10 cellular contexts compared by ENCODE assay signal in genomic region chrX:66074920-66075879, GRCh38. TPM values are rescaled to one million over a fixed set of nuclear protein-coding genes. Genes with fewer than 3 reads are reported as not detected.
DNase-seq lines count a peak whose midpoint lies in the region; ATAC-seq and TF ChIP-seq lines count a peak whose summit lies in the region.
"Had no signal": no experiment of that assay in that cellular context is flagged by ENCODE, and none has a peak within 500 bp of the region (broad histone marks: within the 10 kb centered on the region; RNA-seq: fewer than 3 reads in every experiment).

No MANE protein-coding gene starts in this region.

- no peaks in the 10 kb centered on the region for H3K27me3 ChIP-seq in GM23338 (ENCODE audit: insufficient read depth)

- no peaks in the 10 kb centered on the region for H4K20me1 ChIP-seq in GM23338 (replicated peaks; ENCODE audit: insufficient read depth)

- no peaks in the 10 kb centered on the region for H3F3A ChIP-seq in GM23338 (replicated peaks; ENCODE audit: low read depth)

- no peak overlapping the region for H3K27ac ChIP-seq in GM23338 (ENCODE audit: low read depth)
- H3K27ac ChIP-seq: 22Rv1 had no signal

- H3K36me3 Mint-ChIP-seq in stimulated activated naive B cell treated with anti-CD40 and anti-IgM and Interleukin-4, amounts not matched to agents 10 μg/mL and 1 μg/mL and 100 μg/mL, for 72 hours = no peaks in the 10 kb centered on the region
- H3K36me3 Mint-ChIP-seq in GM23338 (ENCODE audit: low read depth) = no peaks in the 10 kb centered on the region

- H3K9me2 ChIP-seq in GM23338 (ENCODE audit: insufficient read depth) = no peaks in the 10 kb centered on the region

- H3K4me1 ChIP-seq in GM23338 (ENCODE audit: insufficient read depth) = no peaks in the 10 kb centered on the region

- intact Hi-C loops in Right ventricle myocardium inferior (cut with DNase I) = no loop called here

- no peak for TF ChIP-seq CTCF in GM23338 (conservative IDR thresholded peaks at IDR 0.05; ENCODE audit: low read depth in 2 of 2)

- peaks cover 0 to 25% of the 10 kb centered on the region in 2 donors for H3K27me3 Mint-ChIP-seq in stimulated activated naive B cell treated with anti-CD40 and anti-IgM and Interleukin-4, amounts not matched to agents 10 μg/mL and 1 μg/mL and 100 μg/mL, for 72 hours
- peaks cover 2% of the 10 kb centered on the region for H3K27me3 Mint-ChIP-seq in GM23338 (ENCODE audit: insufficient read depth, low read depth, poor library complexity)

- no peaks in the 10 kb centered on the region for H3K79me2 ChIP-seq in GM23338 (replicated peaks; ENCODE audit: insufficient read depth)

- DNase-seq in DMS53 (lab: John Stamatoyannopoulos, UW) = peak; percentile 4
- DNase-seq in DMS53 treated with DMSO at 0.1 percent for 48 hours (lab: John Stamatoyannopoulos, UW; ENCODE audit: unreplicated experiment) = no peak
- peak; percentile 1 for DNase-seq in activated CD4-positive, alpha-beta T cell treated with anti-CD3 and anti-CD28 coated beads, Interleukin-2, amount 50 U/mL, for 1 hour
- peak; percentile 70 for DNase-seq in Right ventricle myocardium inferior (ENCODE audit: missing footprints)
- peak; percentile 5 for DNase-seq in stimulated activated naive B cell treated with anti-CD40 and anti-IgM and Interleukin-4, amounts not matched to agents 10 μg/mL and 1 μg/mL and 100 μg/mL, for 72 hours
- DNase-seq in NCI-H1048 (lab: John Stamatoyannopoulos, UW) = no peak
- no peak for DNase-seq in GM23338 (ENCODE audit: low spot score)

- peak overlapping the region; percentile 22 for H3K27ac Mint-ChIP-seq in stimulated activated naive B cell treated with anti-CD40 and anti-IgM and Interleukin-4, amounts not matched to agents 10 μg/mL and 1 μg/mL and 100 μg/mL, for 72 hours
- no peak overlapping the region for H3K27ac Mint-ChIP-seq in GM23338

- H3K9me3 Mint-ChIP-seq in stimulated activated naive B cell treated with anti-CD40 and anti-IgM and Interleukin-4, amounts not matched to agents 10 μg/mL and 1 μg/mL and 100 μg/mL, for 72 hours = peaks cover 0 to 3% of the 10 kb centered on the region in 2 donors
- peaks cover 12% of the 10 kb centered on the region; the same call in 2 of the 3 replicates for H3K9me3 Mint-ChIP-seq in GM23338

- H3K4me2 ChIP-seq in GM23338 = no peak overlapping the region

- ATAC-seq in Right ventricle myocardium inferior (peak; percentile 20), GM23338 (no peak), HG03175 (IDR thresholded peaks at IDR 0.05; ENCODE audit: unreplicated experiment) (no peak)
- peak; percentile 49 to 57 for ATAC-seq in stimulated activated naive B cell treated with anti-CD40 and anti-IgM and Interleukin-4, amounts not matched to agents 10 μg/mL and 1 μg/mL and 100 μg/mL, for 72 hours (replicated peaks)

- H3K4me1 Mint-ChIP-seq in stimulated activated naive B cell treated with anti-CD40 and anti-IgM and Interleukin-4, amounts not matched to agents 10 μg/mL and 1 μg/mL and 100 μg/mL, for 72 hours = peaks cover 10 to 17% of the 10 kb centered on the region in 2 donors
- H3K4me1 Mint-ChIP-seq in GM23338 = no peaks in the 10 kb centered on the region

- H3K36me3 ChIP-seq in GM23338 (ENCODE audit: insufficient read depth) = no peaks in the 10 kb centered on the region

- peak overlapping the region; percentile 60 to 76 for H3K4me3 Mint-ChIP-seq in stimulated activated naive B cell treated with anti-CD40 and anti-IgM and Interleukin-4, amounts not matched to agents 10 μg/mL and 1 μg/mL and 100 μg/mL, for 72 hours
- H3K4me3 Mint-ChIP-seq in GM23338 = no peak overlapping the region

- no peak overlapping the region for H3K4me3 ChIP-seq in GM23338

- H2AFZ ChIP-seq in GM23338 = no peak overlapping the region

TF ChIP-seq in GM23338, 12 proteins besides CTCF, POLR2A, EP300 and RAD21 (continues in another document):
- TF ChIP-seq ETS1 (IDR thresholded peaks at IDR 0.05) (no peak), POLR2AphosphoS5 (IDR thresholded peaks at IDR 0.05; ENCODE audit: low read depth) (no peak), NANOG (IDR thresholded peaks at IDR 0.05; ENCODE audit: borderline replicate concordance) (no peak), ZNF462 (CRISPR knock-in tag; IDR thresholded peaks at IDR 0.05) (no peak), CREB1 (CRISPR knock-in tag; IDR thresholded peaks at IDR 0.05; ENCODE audit: low read depth) (no peak), ZNF331 (CRISPR knock-in tag; IDR thresholded peaks at IDR 0.05; ENCODE audit: low read depth) (no peak), EZH2 (IDR thresholded peaks at IDR 0.05; ENCODE audit: low read depth, unreplicated experiment) (no peak), ZNF114 (CRISPR knock-in tag; IDR thresholded peaks at IDR 0.05) (no peak), STAT1 (IDR thresholded peaks at IDR 0.05; ENCODE audit: unreplicated experiment) (no peak), JUNB (IDR thresholded peaks at IDR 0.05; ENCODE audit: unreplicated experiment) (no peak)

RNA-seq across cellular contexts. Expression of gene VSIG4, which starts 35.3 kb away (rescaled TPM):
- total RNA-seq in Right ventricle myocardium inferior = 65.1 TPM
- not detected in 2 replicates for total RNA-seq in GM23338 (2014; rRNA removed; shearing (Covaris generic))
- not detected in 2 replicates for polyA plus RNA-seq in GM23338 (2016; fragmentation: Nextera tagmentation; extraction: Ambion mirVana)
- total RNA-seq: glomerular endothelial cell had no signal

Comparison
In these comparisons a context has a peak if more than half of its experiments do, and no peak if none do; other contexts are left out.
1. DNase-seq: peak in DMS53 (single experiment), activated CD4-positive, alpha-beta T cell treated with anti-CD3 and anti-CD28 coated beads, Interleukin-2, amount 50 U/mL, for 1 hour (single experiment), Right ventricle myocardium inferior (single experiment) and stimulated activated naive B cell treated with anti-CD40 and anti-IgM and Interleukin-4, amounts not matched to agents 10 μg/mL and 1 μg/mL and 100 μg/mL, for 72 hours (single experiment); none in DMS53 treated with DMSO at 0.1 percent for 48 hours (single experiment), NCI-H1048 (single experiment) and GM23338 (single experiment).
2. ATAC-seq: peak in Right ventricle myocardium inferior (single experiment) and stimulated activated naive B cell treated with anti-CD40 and anti-IgM and Interleukin-4, amounts not matched to agents 10 μg/mL and 1 μg/mL and 100 μg/mL, for 72 hours (2 of 2); none in GM23338 (single experiment) and HG03175 (single experiment).
3. RNA of gene VSIG4, which starts 35.3 kb away (total RNA-seq): 65.1 TPM in Right ventricle myocardium inferior (single experiment); not detected in GM23338; every median in the first group is over 10 times any median in the second.